Comparison of ENCODE assay signal across 30 cellular contexts in genomic region chr2:99608861-99609260, GRCh38.
"Had no signal": no experiment of that assay in that cellular context is flagged by ENCODE, and none has a peak within 500 bp of the region (broad histone marks: within the 10 kb centered on the region; RNA-seq: fewer than 3 reads in every experiment).

No MANE protein-coding gene starts in this region.

- H3K27me3 Mint-ChIP-seq: activated CD4-positive, alpha-beta T cell treated with anti-CD3 and anti-CD28 coated beads, Interleukin-2, amount 10 ng/mL, durations not matched to agents 24 days and 14 days; activated CD8-positive, alpha-beta T cell treated with anti-CD3 and anti-CD28 coated beads for 36 hours; activated naive CD4-positive, alpha-beta T cell treated with anti-CD3 and anti-CD28 coated beads, Interleukin-2, amount 50 U/mL, for 24 hours had no signal

- H3K27me3 ChIP-seq: body of pancreas, breast epithelium, MG63 had no signal

- H3K4me3 ChIP-seq: body of pancreas, breast epithelium, MG63, SJCRH30, SK-N-MC had no signal

- FAIRE-seq: astrocyte had no signal

- H3K27ac ChIP-seq: body of pancreas, breast epithelium, SJCRH30, SK-N-MC, WERI-Rb-1 had no signal

- H3K27ac Mint-ChIP-seq: activated CD4-positive, alpha-beta T cell treated with anti-CD3 and anti-CD28 coated beads, Interleukin-2, amount 10 ng/mL, durations not matched to agents 24 days and 14 days; activated CD8-positive, alpha-beta T cell treated with anti-CD3 and anti-CD28 coated beads for 36 hours; activated naive CD4-positive, alpha-beta T cell treated with anti-CD3 and anti-CD28 coated beads, Interleukin-2, amount 50 U/mL, for 24 hours; activated naive CD8-positive, alpha-beta T cell treated with anti-CD3 and anti-CD28 coated beads, Interleukin-2, amount 10 ng/mL, durations not matched to agents 7 days and 5 days; activated T-cell treated with anti-CD3 and anti-CD28 coated beads, Interleukin-2, amount 50 U/mL, for 72 hours; activated T-helper 2 cell treated with anti-CD3 and anti-CD28 coated beads, Interferon-gamma antibody, Interleukin-2, Interleukin-4, amounts not matched to agents 10 μg/mL and 5 μg/mL and 100 μg/mL, durations not matched to agents 14 hours and 24 hours and 36 hours had no signal

- H3K36me3 ChIP-seq: breast epithelium, MG63, SJCRH30, WERI-Rb-1 had no signal

- H3K4me3 Mint-ChIP-seq: activated CD4-positive, alpha-beta T cell treated with anti-CD3 and anti-CD28 coated beads, Interleukin-2, amount 10 ng/mL, durations not matched to agents 24 days and 14 days; activated CD8-positive, alpha-beta T cell treated with anti-CD3 and anti-CD28 coated beads for 36 hours; activated naive CD4-positive, alpha-beta T cell treated with anti-CD3 and anti-CD28 coated beads, Interleukin-2, amount 50 U/mL, for 24 hours; activated naive CD8-positive, alpha-beta T cell treated with anti-CD3 and anti-CD28 coated beads, Interleukin-2, amount 10 ng/mL, durations not matched to agents 7 days and 5 days; activated T-cell treated with anti-CD3 and anti-CD28 coated beads, Interleukin-2, amount 50 U/mL, for 72 hours had no signal

- H3K9me3 Mint-ChIP-seq: activated CD4-positive, alpha-beta T cell treated with anti-CD3 and anti-CD28 coated beads, Interleukin-2, amount 10 ng/mL, durations not matched to agents 24 days and 14 days; activated CD8-positive, alpha-beta T cell treated with anti-CD3 and anti-CD28 coated beads for 36 hours; activated naive CD4-positive, alpha-beta T cell treated with anti-CD3 and anti-CD28 coated beads, Interleukin-2, amount 50 U/mL, for 24 hours; activated naive CD8-positive, alpha-beta T cell treated with anti-CD3 and anti-CD28 coated beads, Interleukin-2, amount 10 ng/mL, durations not matched to agents 7 days and 5 days; activated T-cell treated with anti-CD3 and anti-CD28 coated beads, Interleukin-2, amount 50 U/mL, for 72 hours; activated T-helper 2 cell treated with anti-CD3 and anti-CD28 coated beads, Interferon-gamma antibody, Interleukin-2, Interleukin-4, amounts not matched to agents 10 μg/mL and 5 μg/mL and 100 μg/mL, durations not matched to agents 14 hours and 24 hours and 36 hours had no signal

- H3K4me1 Mint-ChIP-seq: activated CD4-positive, alpha-beta T cell treated with anti-CD3 and anti-CD28 coated beads, Interleukin-2, amount 10 ng/mL, durations not matched to agents 24 days and 14 days; activated naive CD4-positive, alpha-beta T cell treated with anti-CD3 and anti-CD28 coated beads, Interleukin-2, amount 50 U/mL, for 24 hours; activated naive CD8-positive, alpha-beta T cell treated with anti-CD3 and anti-CD28 coated beads, Interleukin-2, amount 10 ng/mL, durations not matched to agents 7 days and 5 days had no signal

- H3K4me1 ChIP-seq: body of pancreas, breast epithelium, SJCRH30 had no signal

- H3K9me3 ChIP-seq: body of pancreas, breast epithelium, MG63, SJCRH30 had no signal

- H3K36me3 Mint-ChIP-seq: activated naive CD4-positive, alpha-beta T cell treated with anti-CD3 and anti-CD28 coated beads, Interleukin-2, amount 50 U/mL, for 24 hours; activated naive CD8-positive, alpha-beta T cell treated with anti-CD3 and anti-CD28 coated beads, Interleukin-2, amount 10 ng/mL, durations not matched to agents 7 days and 5 days had no signal

- DNase-seq: activated CD4-positive, alpha-beta T cell treated with anti-CD3 and anti-CD28 coated beads, Interleukin-2, amount 10 ng/mL, durations not matched to agents 24 days and 14 days; activated CD4-positive, alpha-beta T cell treated with anti-CD3 and anti-CD28 coated beads, Interleukin-2, amount 50 U/mL, for 4 hours; activated CD8-positive, alpha-beta T cell treated with anti-CD3 and anti-CD28 coated beads for 36 hours; activated gamma-delta T cell; activated naive CD4-positive, alpha-beta T cell treated with Interleukin-2 at 50 U/mL for 16 hours; activated naive CD8-positive, alpha-beta T cell treated with anti-CD3 and anti-CD28 coated beads, Interleukin-2, amount 10 ng/mL, durations not matched to agents 7 days and 5 days; activated T-cell treated with anti-CD3 and anti-CD28 coated beads, Interleukin-2, amount 50 U/mL, for 1 hour; activated T-cell treated with anti-CD3 and anti-CD28 coated beads, Interleukin-2, amount 50 U/mL, for 72 hours; body of pancreas; cerebellar nuclear complex; Kasumi-1; KG1; MG63; NCI-H1092; NCI-H146; NCI-H187; NCI-H2029 treated with DMSO at 0.1 percent for 48 hours; NCI-H2107; NCI-H2171; NCI-H510A; NCI-H748 treated with DMSO at 0.1 percent for 48 hours; SHP77; SJCRH30; T1000; WERI-Rb-1 had no signal

- ATAC-seq: activated CD8-positive, alpha-beta T cell treated with anti-CD3 and anti-CD28 coated beads for 36 hours; activated T-cell treated with anti-CD3 and anti-CD28 coated beads, Interleukin-2, amount 50 U/mL, for 72 hours; body of pancreas had no signal
